Comparison of ENCODE assay signal across 10 cellular contexts in genomic region chr10:33277135-33277536, GRCh38. TPM values are rescaled to one million over a fixed set of nuclear protein-coding genes. Genes with fewer than 3 reads are reported as not detected.
DNase-seq lines count a peak whose midpoint lies in the region; ATAC-seq lines count a peak whose summit lies in the region.
"Had no signal": no experiment of that assay in that cellular context is flagged by ENCODE, and none has a peak within 500 bp of the region (broad histone marks: within the 10 kb centered on the region; RNA-seq: fewer than 3 reads in every experiment).

No MANE protein-coding gene starts in this region.

- ATAC-seq in left ventricle myocardium superior (peak; percentile 58), GM21529 (IDR thresholded peaks at IDR 0.05; ENCODE audit: unreplicated experiment) (no peak), GM18498 (IDR thresholded peaks at IDR 0.05; ENCODE audit: unreplicated experiment) (no peak)
- ATAC-seq: pancreas had no signal

- H3K36me3 ChIP-seq in HAP-1 (replicated peaks) (no peaks in the 10 kb centered on the region), adipocyte (ENCODE audit: control insufficient read depth, insufficient read depth, low read length, severe bottlenecking) (peaks cover 26% of the 10 kb centered on the region), skeletal muscle satellite cell (ENCODE audit: insufficient read depth, low read length) (peaks cover 51% of the 10 kb centered on the region)
- H3K36me3 ChIP-seq: pancreas had no signal

- no peaks in the 10 kb centered on the region for H3K9me3 ChIP-seq in HAP-1
- H3K9me3 ChIP-seq in adipocyte (ENCODE audit: control insufficient read depth, low read length) = no peaks in the 10 kb centered on the region
- H3K9me3 ChIP-seq in skeletal muscle satellite cell (replicated peaks; ENCODE audit: low read length) = no peaks in the 10 kb centered on the region
- H3K9me3 ChIP-seq: pancreas had no signal

- peaks cover 39% of the 10 kb centered on the region for H3K4me1 ChIP-seq in HAP-1
- H3K4me1 ChIP-seq in adipocyte (ENCODE audit: control insufficient read depth, insufficient read depth, low read length) = peaks cover 60% of the 10 kb centered on the region
- H3K4me1 ChIP-seq in skeletal muscle satellite cell (ENCODE audit: control insufficient read depth, insufficient read depth, low read length) = peaks cover 62% of the 10 kb centered on the region

- H3K27me3 ChIP-seq in HAP-1 (ENCODE audit: low read depth) (no peaks in the 10 kb centered on the region), adipocyte (replicated peaks; ENCODE audit: control insufficient read depth, insufficient read depth, low read length) (no peaks in the 10 kb centered on the region), skeletal muscle satellite cell (ENCODE audit: control insufficient read depth, insufficient read depth, low read length) (no peaks in the 10 kb centered on the region)
- H3K27me3 ChIP-seq: pancreas had no signal

- peak; percentile 31 to 67 for DNase-seq in HAP-1 (ENCODE audit: low spot score in 2 of 2)
- DNase-seq in adipocyte (ENCODE audit: low read depth) = peak; percentile 72
- peak; percentile 77 for DNase-seq in left ventricle myocardium superior
- no peak for DNase-seq in SKM-1 (lab: John Stamatoyannopoulos, UW; ENCODE audit: unreplicated experiment)
- no peak for DNase-seq in activated naive CD4-positive, alpha-beta T cell treated with anti-CD3 and anti-CD28 coated beads, Interleukin-2, amount 50 U/mL, for 16 hours
- DNase-seq: activated T-cell treated with anti-CD3 and anti-CD28 coated beads, Interleukin-2, amount 50 U/mL, for 1 hour had no signal

- H3K4me3 ChIP-seq in HAP-1 (no peak overlapping the region), adipocyte (ENCODE audit: low read length) (no peak overlapping the region), skeletal muscle satellite cell (ENCODE audit: low read length) (no peak overlapping the region)
- H3K4me3 ChIP-seq: pancreas had no signal

- in situ Hi-C loops in HAP-1 (cut with MboI; ENCODE audit: low sequenced_read_pairs) = no loop called here

- intact Hi-C loops in left ventricle myocardium superior (cut with micrococcal nuclease) = no loop called here

- H3K4me2 ChIP-seq in skeletal muscle satellite cell (ENCODE audit: low read length) = peak overlapping the region; percentile 52

- H3K9ac ChIP-seq in adipocyte (ENCODE audit: low read length) (no peak overlapping the region), skeletal muscle satellite cell (ENCODE audit: low read depth, low read length) (peak overlapping the region; percentile 54)

RNA-seq across cellular contexts. Expression of gene NRP1, which starts 57.3 kb away (rescaled TPM):
- total RNA-seq in left ventricle myocardium superior = 175 TPM
- 292 and 302 TPM in 2 replicates for total RNA-seq in skeletal muscle satellite cell (2012; rRNA removed)

Comparison
In these comparisons a context has a peak if more than half of its experiments do, and no peak if none do; other contexts are left out.
1. DNase-seq: peak in HAP-1 (2 of 2), adipocyte (single experiment) and left ventricle myocardium superior (single experiment); none in SKM-1 (single experiment) and activated naive CD4-positive, alpha-beta T cell treated with anti-CD3 and anti-CD28 coated beads, Interleukin-2, amount 50 U/mL, for 16 hours (single experiment).